ENCODE assay signal across 2 cellular contexts in the genomic region with DNA sequence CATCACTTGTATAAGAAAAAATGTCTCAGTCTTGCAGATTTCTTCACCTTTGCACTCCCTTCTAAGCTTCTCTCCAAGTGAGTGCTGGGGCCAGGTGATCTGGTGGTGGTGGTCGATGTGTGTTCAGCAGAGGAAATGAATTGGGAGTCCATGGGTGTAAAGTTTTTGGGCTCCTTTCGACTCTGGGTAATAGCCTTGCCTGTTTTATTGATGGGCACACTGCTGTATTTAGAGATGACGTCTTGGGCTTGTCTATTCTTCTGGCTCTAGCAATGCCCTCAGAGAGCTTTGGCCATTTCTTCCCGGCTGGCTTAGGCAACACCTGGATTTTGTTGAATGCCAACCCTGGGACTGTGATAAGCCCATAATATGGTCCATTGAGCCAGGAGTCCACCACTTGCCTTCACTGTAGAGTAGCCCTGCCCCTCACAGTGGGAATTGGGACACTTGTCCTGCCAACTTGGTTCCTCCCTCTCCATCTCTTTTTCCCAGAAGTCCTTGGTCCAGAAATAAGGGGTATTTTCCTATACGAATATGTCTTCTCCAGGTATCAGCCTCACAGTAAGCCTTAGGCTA.
TF ChIP-seq lines count a peak whose summit lies in the region.

No MANE protein-coding gene starts in this region.

TF ChIP-seq in GM23338, 12 proteins besides CTCF, POLR2A, EP300 and RAD21 (continues in another document):
- TF ChIP-seq CREB1 (CRISPR knock-in tag; IDR thresholded peaks at IDR 0.05; ENCODE audit: low read depth): no peak
- TF ChIP-seq POLR2AphosphoS5 (IDR thresholded peaks at IDR 0.05; ENCODE audit: low read depth): no peak
- TF ChIP-seq, protein P1, sequence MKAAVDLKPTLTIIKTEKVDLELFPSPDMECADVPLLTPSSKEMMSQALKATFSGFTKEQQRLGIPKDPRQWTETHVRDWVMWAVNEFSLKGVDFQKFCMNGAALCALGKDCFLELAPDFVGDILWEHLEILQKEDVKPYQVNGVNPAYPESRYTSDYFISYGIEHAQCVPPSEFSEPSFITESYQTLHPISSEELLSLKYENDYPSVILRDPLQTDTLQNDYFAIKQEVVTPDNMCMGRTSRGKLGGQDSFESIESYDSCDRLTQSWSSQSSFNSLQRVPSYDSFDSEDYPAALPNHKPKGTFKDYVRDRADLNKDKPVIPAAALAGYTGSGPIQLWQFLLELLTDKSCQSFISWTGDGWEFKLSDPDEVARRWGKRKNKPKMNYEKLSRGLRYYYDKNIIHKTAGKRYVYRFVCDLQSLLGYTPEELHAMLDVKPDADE (IDR thresholded peaks at IDR 0.05): no peak
- TF ChIP-seq, protein P2, sequence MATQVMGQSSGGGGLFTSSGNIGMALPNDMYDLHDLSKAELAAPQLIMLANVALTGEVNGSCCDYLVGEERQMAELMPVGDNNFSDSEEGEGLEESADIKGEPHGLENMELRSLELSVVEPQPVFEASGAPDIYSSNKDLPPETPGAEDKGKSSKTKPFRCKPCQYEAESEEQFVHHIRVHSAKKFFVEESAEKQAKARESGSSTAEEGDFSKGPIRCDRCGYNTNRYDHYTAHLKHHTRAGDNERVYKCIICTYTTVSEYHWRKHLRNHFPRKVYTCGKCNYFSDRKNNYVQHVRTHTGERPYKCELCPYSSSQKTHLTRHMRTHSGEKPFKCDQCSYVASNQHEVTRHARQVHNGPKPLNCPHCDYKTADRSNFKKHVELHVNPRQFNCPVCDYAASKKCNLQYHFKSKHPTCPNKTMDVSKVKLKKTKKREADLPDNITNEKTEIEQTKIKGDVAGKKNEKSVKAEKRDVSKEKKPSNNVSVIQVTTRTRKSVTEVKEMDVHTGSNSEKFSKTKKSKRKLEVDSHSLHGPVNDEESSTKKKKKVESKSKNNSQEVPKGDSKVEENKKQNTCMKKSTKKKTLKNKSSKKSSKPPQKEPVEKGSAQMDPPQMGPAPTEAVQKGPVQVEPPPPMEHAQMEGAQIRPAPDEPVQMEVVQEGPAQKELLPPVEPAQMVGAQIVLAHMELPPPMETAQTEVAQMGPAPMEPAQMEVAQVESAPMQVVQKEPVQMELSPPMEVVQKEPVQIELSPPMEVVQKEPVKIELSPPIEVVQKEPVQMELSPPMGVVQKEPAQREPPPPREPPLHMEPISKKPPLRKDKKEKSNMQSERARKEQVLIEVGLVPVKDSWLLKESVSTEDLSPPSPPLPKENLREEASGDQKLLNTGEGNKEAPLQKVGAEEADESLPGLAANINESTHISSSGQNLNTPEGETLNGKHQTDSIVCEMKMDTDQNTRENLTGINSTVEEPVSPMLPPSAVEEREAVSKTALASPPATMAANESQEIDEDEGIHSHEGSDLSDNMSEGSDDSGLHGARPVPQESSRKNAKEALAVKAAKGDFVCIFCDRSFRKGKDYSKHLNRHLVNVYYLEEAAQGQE (IDR thresholded peaks at IDR 0.05; ENCODE audit: unreplicated experiment): no peak
- no peak for TF ChIP-seq JUNB (IDR thresholded peaks at IDR 0.05; ENCODE audit: unreplicated experiment)
- TF ChIP-seq ZNF331 (CRISPR knock-in tag; IDR thresholded peaks at IDR 0.05; ENCODE audit: low read depth): no peak
- TF ChIP-seq ZNF114 (CRISPR knock-in tag; IDR thresholded peaks at IDR 0.05): no peak
- no peak for TF ChIP-seq NANOG (IDR thresholded peaks at IDR 0.05; ENCODE audit: borderline replicate concordance)
- TF ChIP-seq EZH2 (IDR thresholded peaks at IDR 0.05; ENCODE audit: low read depth, unreplicated experiment): no peak
- TF ChIP-seq STAT1 (IDR thresholded peaks at IDR 0.05; ENCODE audit: unreplicated experiment): no peak
- TF ChIP-seq EZH2phosphoT487 (IDR thresholded peaks at IDR 0.05; ENCODE audit: unreplicated experiment): no peak

TF ChIP-seq in IMR-90, 13 proteins besides CTCF, POLR2A, EP300 and RAD21:
- no peak for TF ChIP-seq ELK1 (IDR thresholded peaks at IDR 0.05; ENCODE audit: borderline replicate concordance, low read depth, low read length)
- TF ChIP-seq CHD1 (IDR thresholded peaks at IDR 0.05; ENCODE audit: low read depth, low read length): no peak
- TF ChIP-seq BHLHE40 (IDR thresholded peaks at IDR 0.05; ENCODE audit: low read depth, low read length): no peak
- no peak for TF ChIP-seq NFE2L2 (IDR thresholded peaks at IDR 0.05; ENCODE audit: low read depth, low read length)
- TF ChIP-seq RCOR1 (IDR thresholded peaks at IDR 0.05; ENCODE audit: insufficient replicate concordance, low read length): no peak
- no peak for TF ChIP-seq FOS (IDR thresholded peaks at IDR 0.05; ENCODE audit: low read depth, low read length)
- no peak for TF ChIP-seq CEBPB (IDR thresholded peaks at IDR 0.05; ENCODE audit: low read depth, low read length)
- TF ChIP-seq RFX5 (IDR thresholded peaks at IDR 0.05; ENCODE audit: low read depth, low read length): no peak
- TF ChIP-seq MAZ (IDR thresholded peaks at IDR 0.05; ENCODE audit: borderline replicate concordance, low read depth, low read length): no peak
- TF ChIP-seq MAFK (IDR thresholded peaks at IDR 0.05; ENCODE audit: low read depth, low read length): no peak
- no peak for TF ChIP-seq MXI1 (IDR thresholded peaks at IDR 0.05; ENCODE audit: borderline replicate concordance, low read depth, low read length)
- no peak for TF ChIP-seq SMC3 (IDR thresholded peaks at IDR 0.05; ENCODE audit: low read depth, low read length)
- no peak for TF ChIP-seq USF2 (IDR thresholded peaks at IDR 0.05; ENCODE audit: low read depth, low read length)
